Comparison of ENCODE assay signal across 15 cellular contexts in the genomic region with DNA sequence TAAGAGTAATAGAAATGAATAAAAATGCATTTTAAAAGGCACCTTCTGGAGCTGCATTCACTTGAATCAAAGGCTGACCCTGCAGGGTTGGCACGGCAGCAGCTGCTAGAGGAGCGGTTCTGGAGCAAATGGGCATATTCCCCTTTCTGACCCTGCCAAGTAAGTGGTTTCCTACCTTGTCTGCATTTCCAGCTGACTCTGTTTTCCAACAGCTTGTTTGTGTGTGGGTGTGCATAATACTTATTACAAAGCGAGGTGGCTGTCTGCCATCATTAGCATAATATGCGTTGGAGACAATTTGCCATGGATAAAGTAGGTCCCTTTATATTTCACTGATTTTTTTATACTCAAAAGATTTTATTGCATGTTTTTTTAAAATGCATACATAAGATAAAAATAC. TPM values are rescaled to one million over a fixed set of nuclear protein-coding genes. Genes with fewer than 3 reads are reported as not detected.
DNase-seq lines count a peak whose midpoint lies in the region; ATAC-seq, FAIRE-seq and TF ChIP-seq lines count a peak whose summit lies in the region.
"Had no signal": no experiment of that assay in that cellular context is flagged by ENCODE, and none has a peak within 500 bp of the region (broad histone marks: within the 10 kb centered on the region; RNA-seq: fewer than 3 reads in every experiment).

No MANE protein-coding gene starts in this region.

- DNase-seq in heart left ventricle (no peak), left ventricle myocardium superior (no peak), NCI-H1694 treated with DMSO at 0.1 percent for 48 hours (lab: John Stamatoyannopoulos, UW) (peak; percentile 33), fibroblast of lung (ENCODE audit: low read depth in 2 of 2) (no peak), HepG2 (ENCODE audit: low spot score) (no peak), medulla oblongata (ENCODE audit: extremely low spot score) (no peak)
- DNase-seq: C1 segment of cervical spinal cord, HFFc6, NCI-H1048, NCI-H187, PC-3 had no signal

- TF ChIP-seq CTCF in heart left ventricle (IDR thresholded peaks at IDR 0.05) = no peak
- TF ChIP-seq CTCF in fibroblast of lung (conservative IDR thresholded peaks at IDR 0.05 in 1 of 2, IDR thresholded peaks at IDR 0.05 in 1 of 2; ENCODE audit: low read depth in 1 of 2, low read length in 2 of 2) = no peak
- no peak for TF ChIP-seq CTCF in HepG2 (CRISPR knock-in tag; IDR thresholded peaks at IDR 0.05)

- TF ChIP-seq RAD21 in HepG2 (CRISPR knock-in tag; IDR thresholded peaks at IDR 0.05) = no peak

- WGBS in heart left ventricle, 4 donors = 51 to 58% (median 55%) methylated on average over 4 of the region's 4 CpGs
- 6% methylated on average over 4 of the region's 4 CpGs for WGBS in HepG2 (ENCODE audit: low lambda C conversion rate)

- intact Hi-C loops in heart left ventricle (cut with DNase I) = loop anchor here in 2 of 10 donors (5.0 kb wide), 2 partner anchors 34 to 64 kb away; no protein-coding TSS in a partner anchor
- intact Hi-C loops in left ventricle myocardium superior (cut with micrococcal nuclease) = no loop called here
- intact Hi-C loops in HepG2 (cut with micrococcal nuclease; ENCODE audit: unreplicated experiment) = no loop called here

- H4K20me1 ChIP-seq in fibroblast of lung (ENCODE audit: control insufficient read depth, extremely low read depth, insufficient read depth, low read length) (no peaks in the 10 kb centered on the region), HepG2 (ENCODE audit: insufficient read depth, low read length) (no peaks in the 10 kb centered on the region)

- no peaks in the 10 kb centered on the region for H3K79me2 ChIP-seq in fibroblast of lung (ENCODE audit: control insufficient read depth, insufficient read depth, low read length)
- no peaks in the 10 kb centered on the region for H3K79me2 ChIP-seq in HepG2 (ENCODE audit: insufficient read depth, low read length)

- H3K27me3 ChIP-seq in heart left ventricle (no peaks in the 10 kb centered on the region), fibroblast of lung (ENCODE audit: control insufficient read depth, insufficient read depth, low read length) (no peaks in the 10 kb centered on the region), skeletal muscle tissue (ENCODE audit: control insufficient read depth in 3 of 3, insufficient read depth in 3 of 3, low read length in 3 of 3) (no peaks in the 10 kb centered on the region), HepG2 (ENCODE audit: control insufficient read depth in 1 of 2, insufficient read depth in 2 of 2, low read length in 2 of 2) (no peaks in the 10 kb centered on the region; a peak in 2 of 5 replicates)

- H3K4me3 ChIP-seq in heart left ventricle (peak overlapping the region in 4 of 12 donors; percentile 1 to 34 (median 26)), fibroblast of lung (replicated peaks in 1 of 4; ENCODE audit: control extremely low read depth in 1 of 4, insufficient read depth in 1 of 4, low read depth in 3 of 4, low read length in 4 of 4) (no peak overlapping the region), skeletal muscle tissue (ENCODE audit: low read length in 3 of 3) (peak overlapping the region; percentile 24 to 59 (median 45)), HepG2 (replicated peaks in 1 of 3; ENCODE audit: insufficient read depth in 1 of 3, low read depth in 2 of 3, low read length in 3 of 3) (no peak overlapping the region)

- H3K9ac ChIP-seq in fibroblast of lung (ENCODE audit: insufficient read depth, low read length) (no peak overlapping the region), skeletal muscle tissue (ENCODE audit: low read depth in 1 of 3, low read length in 3 of 3) (peak overlapping the region; percentile 26 to 73 (median 41)), HepG2 (ENCODE audit: insufficient read depth, low read depth, low read length) (no peak overlapping the region)

- peaks cover 0 to 37% (median 25%) of the 10 kb centered on the region in 12 donors for H3K4me1 ChIP-seq in heart left ventricle
- no peaks in the 10 kb centered on the region for H3K4me1 ChIP-seq in fibroblast of lung (ENCODE audit: control insufficient read depth, extremely low read depth, insufficient read depth, low read length)
- H3K4me1 ChIP-seq in skeletal muscle tissue (ENCODE audit: control insufficient read depth in 3 of 3, insufficient read depth in 3 of 3, low read length in 3 of 3) = peaks cover 13 to 23% (median 21%) of the 10 kb centered on the region in 3 donors
- peaks cover 11% of the 10 kb centered on the region for H3K4me1 ChIP-seq in HepG2 (ENCODE audit: insufficient read depth, low read length)

- no peak for TF ChIP-seq POLR2A in heart left ventricle (IDR thresholded peaks at IDR 0.05)
- no peak for TF ChIP-seq POLR2A in HepG2 (IDR thresholded peaks at IDR 0.05; ENCODE audit: insufficient read depth in 1 of 2, low read depth in 2 of 2, low read length in 2 of 2)

- ATAC-seq in heart left ventricle (no peak), left ventricle myocardium superior (no peak), HepG2 (no peak), HG02884 (IDR thresholded peaks at IDR 0.05; ENCODE audit: unreplicated experiment) (no peak)

- H3K4me2 ChIP-seq in fibroblast of lung (ENCODE audit: extremely low read depth, insufficient read depth, low read length) (peak overlapping the region; percentile 46), HepG2 (ENCODE audit: low read depth, low read length) (no peak overlapping the region)

- no TSS peak for BruUV-seq in HepG2 (replicated peaks; lab: Mats Ljungman, UMichigan)

- in situ Hi-C loops in HepG2 (cut with HindIII; ENCODE audit: extremely low pct_ligation_motif_present, low pct_unique_long_range_greater_than_20kb) = no loop called here

- no peak for TF ChIP-seq EP300 in HepG2 (IDR thresholded peaks at IDR 0.05; ENCODE audit: low read depth in 2 of 2, low read length in 2 of 2)
- no peak for TF ChIP-seq EP300 in HepG2 (CRISPR knock-in tag; IDR thresholded peaks at IDR 0.05; ENCODE audit: borderline replicate concordance)

- H3K36me3 ChIP-seq in heart left ventricle (peaks cover 0 to 16% (median 0%) of the 10 kb centered on the region in 9 donors), fibroblast of lung (ENCODE audit: control insufficient read depth, insufficient read depth, low read length) (no peaks in the 10 kb centered on the region), skeletal muscle tissue (ENCODE audit: control insufficient read depth in 3 of 3, insufficient read depth in 3 of 3, low read length in 3 of 3) (no peaks in the 10 kb centered on the region), HepG2 (replicated peaks in 1 of 2; ENCODE audit: control insufficient read depth in 1 of 2, insufficient read depth in 2 of 2, low read length in 2 of 2) (no peaks in the 10 kb centered on the region)

- H2AFZ ChIP-seq in fibroblast of lung (ENCODE audit: low read length) (no peak overlapping the region), HepG2 (ENCODE audit: low read length) (no peak overlapping the region)

- H3K27ac ChIP-seq in heart left ventricle (peak overlapping the region in 7 of 12 donors; percentile 1 to 66 (median 42)), fibroblast of lung (ENCODE audit: insufficient read depth, low read length) (no peak overlapping the region), skeletal muscle tissue (ENCODE audit: low read depth, low read length) (no peak overlapping the region), HepG2 (ENCODE audit: extremely low read length, insufficient read depth, low read length) (no peak overlapping the region)

- peaks cover 0 to 11% (median 0%) of the 10 kb centered on the region in 12 donors for H3K9me3 ChIP-seq in heart left ventricle
- H3K9me3 ChIP-seq in fibroblast of lung (ENCODE audit: control insufficient read depth, insufficient read depth, low read depth, low read length) = no peaks in the 10 kb centered on the region
- no peaks in the 10 kb centered on the region for H3K9me3 ChIP-seq in skeletal muscle tissue (ENCODE audit: control insufficient read depth in 3 of 3, low read length in 3 of 3)
- H3K9me3 ChIP-seq in HepG2 (ENCODE audit: low read length) = no peaks in the 10 kb centered on the region

- CTCF ChIA-PET in HepG2 (lab: Yijun Ruan, JAX; ENCODE audit: low intra/inter-chr PET ratio, low total read pairs) = no interaction called here

- no peak for FAIRE-seq in HepG2 (lab: Jason Lieb, UNC)
- FAIRE-seq: A204.1 had no signal

- POLR2A ChIA-PET in HepG2 (lab: Yijun Ruan, JAX) = no interaction called here

TF ChIP-seq in HepG2, 621 proteins besides CTCF, POLR2A, EP300 and RAD21 (continues in another document):
- TF ChIP-seq SRSF4 (IDR thresholded peaks at IDR 0.05; ENCODE audit: low read depth, low read length, poor library complexity, severe bottlenecking) = no peak
- no peak for TF ChIP-seq MAF1 (CRISPR knock-in tag; IDR thresholded peaks at IDR 0.05; ENCODE audit: borderline replicate concordance)

RNA-seq across cellular contexts. Expression of gene TTN, which starts 21.3 kb away (rescaled TPM):
- total RNA-seq in heart left ventricle = 1,000 to 10,000 TPM; 2,645 to 4,653 (median 3,666) TPM
- 100 to 1,000 TPM; 136 to 653 TPM for polyA plus RNA-seq in heart left ventricle
- total RNA-seq in left ventricle myocardium superior = 3,610 TPM
- total RNA-seq in fibroblast of lung = 0.33 and 0.51 TPM in 2 replicates
- 0.14 and 0.20 TPM in 2 replicates for polyA plus RNA-seq in fibroblast of lung
- 0.06 and 0.16 TPM in 2 replicates for polyA plus RNA-seq in fibroblast of lung (2012)
- polyA minus RNA-seq in fibroblast of lung (ENCODE audit: low replicate concordance) = under 0.01 and 0.04 TPM in 2 replicates
- 2,245 TPM for total RNA-seq in skeletal muscle tissue
- total RNA-seq in HepG2 (2016; rRNA removed; fragmentation: Illumina TruSeq; extraction: Trizol) = under 0.01 TPM in 2 replicates
- not detected in 2 replicates for total RNA-seq in HepG2 (2016; cell fraction: cytosol; rRNA removed; fragmentation: Illumina TruSeq; extraction: Trizol; ENCODE audit: low read depth)
- under 0.01 TPM in 2 replicates for total RNA-seq in HepG2 (2016; cell fraction: insoluble cytoplasmic fraction; rRNA removed; fragmentation: Illumina TruSeq; extraction: Trizol)
- not detected in 2 replicates for total RNA-seq in HepG2 (2016; cell fraction: membrane; rRNA removed; fragmentation: Illumina TruSeq; extraction: Trizol)
- under 0.01 and 0.06 TPM in 2 replicates for total RNA-seq in HepG2 (2016; cell fraction: nucleus; rRNA removed; fragmentation: Illumina TruSeq; extraction: Trizol)
- polyA plus RNA-seq in HepG2 (2011; rRNA removed) = under 0.01 TPM in 1 of 2 replicates, not detected in the other
- polyA plus RNA-seq in HepG2 (2011; cell fraction: cytosol; rRNA removed) = under 0.01 TPM in 2 replicates
- 0.02 TPM in 2 replicates for polyA plus RNA-seq in HepG2 (2011; cell fraction: nucleus; rRNA removed)
- polyA plus RNA-seq in HepG2 (2012) = 0.08 and 0.12 TPM in 2 replicates
- polyA plus RNA-seq in HepG2 (2016; cell fraction: cytosol; fragmentation: Illumina TruSeq; extraction: Trizol; ENCODE audit: low read depth) = not detected in 2 replicates
- polyA plus RNA-seq in HepG2 (2016; cell fraction: insoluble cytoplasmic fraction; fragmentation: Illumina TruSeq; extraction: Trizol; ENCODE audit: low read depth) = not detected in 2 replicates
- polyA plus RNA-seq in HepG2 (2016; cell fraction: membrane; fragmentation: Illumina TruSeq; extraction: Trizol; ENCODE audit: low read depth) = not detected in 2 replicates
- 0.01 TPM in 1 of 2 replicates, not detected in the other for polyA plus RNA-seq in HepG2 (2016; cell fraction: nucleus; fragmentation: Illumina TruSeq; extraction: Trizol; ENCODE audit: insufficient read depth, low read depth)
- polyA minus RNA-seq in HepG2 (2011; rRNA and poly(A)+ RNA removed; ENCODE audit: low replicate concordance) = under 0.01 and 0.02 TPM in 2 replicates
- polyA minus RNA-seq in HepG2 (2011; cell fraction: cytosol; rRNA and poly(A)+ RNA removed) = under 0.01 TPM in 1 of 2 replicates, not detected in the other
- 0.13 and 1.1 TPM in 2 replicates for polyA minus RNA-seq in HepG2 (2011; cell fraction: nucleus; rRNA and poly(A)+ RNA removed)
- total RNA-seq: H4 had no signal

Comparison
In these comparisons a context has a peak if more than half of its experiments do, and no peak if none do; other contexts are left out.
1. H3K27ac ChIP-seq: peak in heart left ventricle (7 of 12); none in fibroblast of lung (single experiment), skeletal muscle tissue (single experiment) and HepG2 (single experiment).
2. H3K4me3 ChIP-seq: peak in skeletal muscle tissue (3 of 3); none in fibroblast of lung (0 of 4) and HepG2 (0 of 3).
3. H3K9ac ChIP-seq: peak in skeletal muscle tissue (3 of 3); none in fibroblast of lung (single experiment) and HepG2 (single experiment).
4. RNA of gene TTN, which starts 21.3 kb away (total RNA-seq): 2,645 to 4,653 TPM in heart left ventricle, 3,610 TPM in left ventricle myocardium superior (single experiment) and 2,245 TPM in skeletal muscle tissue (single experiment); 0.33 to 0.51 TPM in fibroblast of lung and under 0.01 to 0.06 TPM in HepG2; every median in the first group is over 1,000 times any median in the second.